Comparison of ENCODE assay signal across 20 cellular contexts in the genomic region with DNA sequence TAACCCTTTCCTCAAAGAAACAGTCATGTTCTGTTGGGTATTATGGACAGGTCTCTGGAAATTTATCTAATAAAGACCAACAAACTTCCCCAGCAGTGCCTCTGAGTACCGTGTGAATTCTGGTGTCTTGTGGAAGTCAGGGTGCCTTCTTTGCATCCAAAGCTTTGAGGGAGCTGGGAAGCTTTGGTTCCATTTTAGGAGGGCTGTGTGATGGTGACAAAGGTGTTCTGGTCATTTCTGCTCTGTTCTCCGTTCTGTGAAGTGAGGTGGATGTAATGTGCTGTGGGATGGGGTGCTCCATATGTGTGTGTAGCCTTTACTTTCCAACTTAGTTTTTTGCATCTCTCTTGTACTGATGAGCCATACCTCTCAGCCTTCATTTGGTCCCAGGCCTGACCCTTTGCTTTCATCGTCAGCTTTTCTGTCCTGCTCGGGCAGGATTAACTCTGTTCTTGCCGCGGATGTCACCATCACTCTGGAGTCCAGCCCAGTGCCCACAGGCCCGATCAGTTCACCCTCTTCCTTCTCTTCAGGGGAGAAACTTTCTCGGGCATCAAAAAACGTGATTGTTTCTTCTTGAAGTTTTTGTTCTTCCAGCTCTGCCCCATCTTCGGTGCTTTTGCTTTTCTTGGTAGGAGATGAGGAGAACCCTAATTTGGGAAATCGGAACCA. TPM values are rescaled to one million over a fixed set of nuclear protein-coding genes. Genes with fewer than 3 reads are reported as not detected.
A peak's percentile ranks its signal among the peaks of the same experiment; 100 is the strongest.
DNase-seq lines count a peak whose midpoint lies in the region; ATAC-seq and TF ChIP-seq lines count a peak whose summit lies in the region.
"Had no signal": no experiment of that assay in that cellular context is flagged by ENCODE, and none has a peak within 500 bp of the region (broad histone marks: within the 10 kb centered on the region; RNA-seq: fewer than 3 reads in every experiment).

No MANE protein-coding gene starts in this region.

- H3K36me3 ChIP-seq in BLaER1 (peaks cover 7% of the 10 kb centered on the region; the same call in 1 of the 2 replicates), osteoblast (ENCODE audit: insufficient read depth, low read length) (no peaks in the 10 kb centered on the region)

- H3K27ac ChIP-seq in BLaER1 (no peak overlapping the region), osteoblast (ENCODE audit: low read depth, low read length) (no peak overlapping the region)
- H3K27ac ChIP-seq: GM23248, KMS-11 had no signal

- H3K27me3 Mint-ChIP-seq in Calu3 (ENCODE audit: unreplicated experiment) (no peaks in the 10 kb centered on the region), activated B cell treated with CpG ODN at 0.5 μM for 24 hours (no peaks in the 10 kb centered on the region)

- H3K27me3 ChIP-seq in BLaER1 = peaks cover 6% of the 10 kb centered on the region; the same call in 1 of the 2 replicates
- H3K27me3 ChIP-seq in osteoblast (ENCODE audit: insufficient read depth, low read length) = peaks cover 20% of the 10 kb centered on the region

- no peak for ATAC-seq in activated B cell treated with CpG ODN at 0.5 μM for 24 hours (ENCODE audit: low read depth)
- no peak for ATAC-seq in HG03045 (IDR thresholded peaks at IDR 0.05; ENCODE audit: unreplicated experiment)
- ATAC-seq: CD8-positive, alpha-beta T cell had no signal

- H3K9ac ChIP-seq in BLaER1 = no peak overlapping the region
- H3K9ac ChIP-seq: GM23248, KMS-11 had no signal

- H3K27ac Mint-ChIP-seq in Calu3 (ENCODE audit: unreplicated experiment) = no peak overlapping the region
- H3K27ac Mint-ChIP-seq in activated B cell treated with CpG ODN at 0.5 μM for 24 hours = peak overlapping the region; percentile 4
- H3K27ac Mint-ChIP-seq: CD8-positive, alpha-beta T cell; H9 had no signal

- H3K4me3 Mint-ChIP-seq in Calu3 (ENCODE audit: low read depth, unreplicated experiment) (no peak overlapping the region), activated B cell treated with CpG ODN at 0.5 μM for 24 hours (no peak overlapping the region)
- H3K4me3 Mint-ChIP-seq: CD8-positive, alpha-beta T cell; H9 had no signal

- TSS peak; percentile 27 for BruUV-seq in Calu3 (replicated peaks; lab: Mats Ljungman, UMichigan)

- peaks cover 11% of the 10 kb centered on the region for H3K36me3 Mint-ChIP-seq in Calu3 (ENCODE audit: insufficient read depth, unreplicated experiment)
- H3K36me3 Mint-ChIP-seq in activated B cell treated with CpG ODN at 0.5 μM for 24 hours (ENCODE audit: low read depth) = peaks cover 4% of the 10 kb centered on the region
- H3K36me3 Mint-ChIP-seq: CD8-positive, alpha-beta T cell had no signal

- H3K79me2 ChIP-seq in osteoblast (ENCODE audit: insufficient read depth, low read length) = no peaks in the 10 kb centered on the region

- DNase-seq in Calu3 (no peak), activated B cell treated with CpG ODN at 0.5 μM for 24 hours (no peak), osteoblast (ENCODE audit: insufficient read length, low spot score, missing footprints) (peak; percentile 50), NCI-H1417 treated with DMSO at 0.1 percent for 48 hours (lab: John Stamatoyannopoulos, UW) (no peak), epidermal melanocyte (ENCODE audit: insufficient read length, low spot score) (no peak)
- DNase-seq: CD8-positive, alpha-beta T cell; DMS153; GM23248; H9; IMR-90; MV-4-11; NCI-H1417; NCI-H187; NCI-H510A; T-helper 1 cell had no signal

- H3K4me3 ChIP-seq in BLaER1 (no peak overlapping the region), osteoblast (ENCODE audit: insufficient read depth, low read length) (no peak overlapping the region)
- H3K4me3 ChIP-seq: GM23248 had no signal

- H2AFZ ChIP-seq in osteoblast (ENCODE audit: low read length) = no peak overlapping the region
- H2AFZ ChIP-seq: GM23248 had no signal

- TF ChIP-seq CTCF in Calu3 (IDR thresholded peaks at IDR 0.05; ENCODE audit: unreplicated experiment) = no peak
- TF ChIP-seq CTCF in activated B cell treated with CpG ODN at 0.5 μM for 24 hours (IDR thresholded peaks at IDR 0.05) = no peak
- no peak for TF ChIP-seq CTCF in osteoblast (IDR thresholded peaks at IDR 0.05; ENCODE audit: extremely low read depth, low read depth, low read length)

- intact Hi-C loops in Calu3 (cut with micrococcal nuclease; ENCODE audit: unreplicated experiment) (no loop called here), activated B cell treated with CpG ODN at 0.5 μM for 24 hours (cut with micrococcal nuclease) (no loop called here)

- H3K4me2 ChIP-seq in BLaER1 (peak overlapping the region; percentile 52), osteoblast (ENCODE audit: insufficient read depth, low read length) (no peak overlapping the region)
- H3K4me2 ChIP-seq: KMS-11 had no signal

- H3K9me3 ChIP-seq in BLaER1 (no peaks in the 10 kb centered on the region), osteoblast (ENCODE audit: low read depth, low read length) (no peaks in the 10 kb centered on the region)

- CTCF ChIA-PET in Calu3 (lab: Charles Lee) (interaction anchor here (0.7 kb wide), 1 partner anchor 37 kb away, joined by 4 read pairs; no protein-coding TSS in a partner anchor), activated B cell treated with CpG ODN at 0.5 μM for 24 hours (lab: Charles Lee) (interaction anchor here (1.3 kb wide), 1 partner anchor 10 kb away, joined by 3 read pairs; no protein-coding TSS in a partner anchor)

- H3K4me1 ChIP-seq in BLaER1 (peaks cover 39% of the 10 kb centered on the region), osteoblast (ENCODE audit: insufficient read depth, low read length) (no peaks in the 10 kb centered on the region)

- H4K20me1 ChIP-seq in BLaER1 (no peaks in the 10 kb centered on the region; the same call in 1 of the 2 replicates), osteoblast (ENCODE audit: insufficient read depth, low read length) (no peaks in the 10 kb centered on the region)

- no peaks in the 10 kb centered on the region for H3K4me1 Mint-ChIP-seq in Calu3 (ENCODE audit: low read depth, unreplicated experiment)
- H3K4me1 Mint-ChIP-seq in activated B cell treated with CpG ODN at 0.5 μM for 24 hours = peaks cover 11% of the 10 kb centered on the region

- H3K9me3 Mint-ChIP-seq in Calu3 (ENCODE audit: low read depth, unreplicated experiment) (no peaks in the 10 kb centered on the region), activated B cell treated with CpG ODN at 0.5 μM for 24 hours (no peaks in the 10 kb centered on the region)
- H3K9me3 Mint-ChIP-seq: CD8-positive, alpha-beta T cell had no signal

- POLR2A ChIA-PET in activated B cell treated with CpG ODN at 0.5 μM for 24 hours (lab: Charles Lee) = interaction anchor here (0.6 to 10.5 kb wide), 3 partner anchors 15 to 120 kb away, joined by 3 to 114 read pairs (median 6); partner anchors contain the start of gene PLD4

RNA-seq across cellular contexts. Expression of gene PLD4, which starts 13.2 kb away (rescaled TPM):
- 0.09 and 0.12 TPM in 2 replicates for total RNA-seq in Calu3 (2022)
- total RNA-seq in activated B cell treated with CpG ODN at 0.5 μM for 24 hours = 458 and 473 TPM in 2 replicates
- not detected in 2 replicates for total RNA-seq in osteoblast
- total RNA-seq: A673, G401, GM23248, H9, IMR-90 had no signal

RNA-seq across cellular contexts. Expression of gene AHNAK2, which starts 40.3 kb away (rescaled TPM):
- total RNA-seq in Calu3 (2022) = 42.0 and 56.5 TPM in 2 replicates
- not detected in 2 replicates for total RNA-seq in activated B cell treated with CpG ODN at 0.5 μM for 24 hours
- 30.8 and 31.8 TPM in 2 replicates for total RNA-seq in osteoblast

RNA-seq across cellular contexts. Expression of gene CLBA1, which starts 47.8 kb away (rescaled TPM):
- 12.8 and 13.8 TPM in 2 replicates for total RNA-seq in Calu3 (2022)
- total RNA-seq in activated B cell treated with CpG ODN at 0.5 μM for 24 hours = 2.7 and 3.9 TPM in 2 replicates
- 11.5 and 12.3 TPM in 2 replicates for total RNA-seq in osteoblast

Comparison
In these comparisons a context has a peak if more than half of its experiments do, and no peak if none do; other contexts are left out.
1. RNA of gene PLD4, which starts 13.2 kb away (total RNA-seq): 458 to 473 TPM in activated B cell treated with CpG ODN at 0.5 μM for 24 hours; 0.09 to 0.12 TPM in Calu3 and not detected in osteoblast; every median in the first group is over 100 times any median in the second.
2. RNA of gene AHNAK2, which starts 40.3 kb away (total RNA-seq): 42.0 to 56.5 TPM in Calu3 and 30.8 to 31.8 TPM in osteoblast; not detected in activated B cell treated with CpG ODN at 0.5 μM for 24 hours; every median in the first group is over 10 times any median in the second.